In genomic region chr3:30641612-30642251, GRCh38 we compare ENCODE assay signal across 13 cellular contexts. TPM values are rescaled to one million over a fixed set of nuclear protein-coding genes. Genes with fewer than 3 reads are reported as not detected.
DNase-seq lines count a peak whose midpoint lies in the region; ATAC-seq and TF ChIP-seq lines count a peak whose summit lies in the region.
"Had no signal": no experiment of that assay in that cellular context is flagged by ENCODE, and none has a peak within 500 bp of the region (broad histone marks: within the 10 kb centered on the region; RNA-seq: fewer than 3 reads in every experiment).

No MANE protein-coding gene starts in this region.

- peak overlapping the region; percentile 82 to 96 (median 91) for H3K4me2 ChIP-seq in BLaER1 treated with 17β-estradiol and CSF1 and Interleukin-3, amounts not matched to agents 10 nM and 100 nM
- peak overlapping the region; percentile 85 for H3K4me2 ChIP-seq in DOHH2 (ENCODE audit: low read length)

- peak overlapping the region in 7 of 10 experiments; percentile 8 to 54 (median 40); a peak in 11 of 20 replicates for H3K4me3 ChIP-seq in BLaER1 treated with 17β-estradiol and CSF1 and Interleukin-3, amounts not matched to agents 10 nM and 100 nM
- peak overlapping the region; percentile 60 for H3K4me3 ChIP-seq in DOHH2 (ENCODE audit: low read length)
- peak overlapping the region; percentile 19 for H3K4me3 ChIP-seq in naive thymus-derived CD4-positive, alpha-beta T cell (ENCODE audit: low read length)

- H3K27ac Mint-ChIP-seq in activated T-helper 17 cell treated with anti-CD3 and anti-CD28 coated beads, Interleukin-2, amount 50 U/mL, for 72 hours: peak overlapping the region; percentile 98
- H3K27ac Mint-ChIP-seq in naive thymus-derived CD4-positive, alpha-beta T cell: peak overlapping the region; percentile 84 to 98 (median 95)

- peaks cover 85% of the 10 kb centered on the region for H3K36me3 Mint-ChIP-seq in activated T-helper 17 cell treated with anti-CD3 and anti-CD28 coated beads, Interleukin-2, amount 50 U/mL, for 72 hours (ENCODE audit: low read depth)
- H3K36me3 Mint-ChIP-seq in naive thymus-derived CD4-positive, alpha-beta T cell: peaks cover 11 to 38% (median 32%) of the 10 kb centered on the region in 5 donors

- POLR2A ChIA-PET in naive thymus-derived CD4-positive, alpha-beta T cell (lab: Charles Lee): interaction anchor here (0.9 to 33.4 kb wide), 8 partner anchors 12 to 292 kb away, joined by 3 to 853 read pairs (median 15); partner anchors contain the start of gene TGFBR2

- H3F3A ChIP-seq in DOHH2 (ENCODE audit: control insufficient read depth, insufficient read depth): peaks cover 35% of the 10 kb centered on the region

- peak overlapping the region; percentile 84 for H3K4me3 Mint-ChIP-seq in activated T-helper 17 cell treated with anti-CD3 and anti-CD28 coated beads, Interleukin-2, amount 50 U/mL, for 72 hours
- peak overlapping the region; percentile 65 to 89 (median 78) for H3K4me3 Mint-ChIP-seq in naive thymus-derived CD4-positive, alpha-beta T cell

- intact Hi-C loops in naive thymus-derived CD4-positive, alpha-beta T cell (cut with micrococcal nuclease): loop anchor here in 1 of 2 donors (5.0 kb wide), 1 partner anchor 34 kb away; the partner anchor contains the start of gene TGFBR2

- CTCF ChIA-PET in naive thymus-derived CD4-positive, alpha-beta T cell (lab: Charles Lee): interaction anchor here (0.6 to 1.3 kb wide), 3 partner anchors 17 to 24 kb away, joined by 3 to 8 read pairs (median 3); no protein-coding TSS in a partner anchor

- peaks cover 0 to 79% (median 10%) of the 10 kb centered on the region in 11 experiments; a peak in 11 of 22 replicates for H4K20me1 ChIP-seq in BLaER1 treated with 17β-estradiol and CSF1 and Interleukin-3, amounts not matched to agents 10 nM and 100 nM
- 0 out of 2 replicates have a peak, but pooled peaks cover 9% of the 10 kb centered on the region for H4K20me1 ChIP-seq in DOHH2 (ENCODE audit: control insufficient read depth, insufficient read depth, low read depth, low read length)

- ATAC-seq in activated T-helper 17 cell treated with anti-CD3 and anti-CD28 coated beads, Interleukin-2, amount 50 U/mL, for 72 hours (replicated peaks): no peak
- ATAC-seq in naive thymus-derived CD4-positive, alpha-beta T cell: no peak
- no peak for ATAC-seq in GM19395 (IDR thresholded peaks at IDR 0.05; ENCODE audit: unreplicated experiment)
- ATAC-seq: foreskin keratinocyte had no signal

- peak overlapping the region in 10 of 11 experiments; percentile 34 to 80 (median 67); a peak in 18 of 22 replicates for H3K9ac ChIP-seq in BLaER1 treated with 17β-estradiol and CSF1 and Interleukin-3, amounts not matched to agents 10 nM and 100 nM
- H3K9ac ChIP-seq: parathyroid adenoma had no signal

- H3K4me1 ChIP-seq in BLaER1 treated with 17β-estradiol and CSF1 and Interleukin-3, amounts not matched to agents 10 nM and 100 nM: peaks cover 95 to 100% (median 100%) of the 10 kb centered on the region in 10 experiments
- H3K4me1 ChIP-seq in DOHH2 (ENCODE audit: control insufficient read depth, low read length): peaks cover 99% of the 10 kb centered on the region
- peaks cover 96 to 97% of the 10 kb centered on the region in 2 donors for H3K4me1 ChIP-seq in naive thymus-derived CD4-positive, alpha-beta T cell (ENCODE audit: control insufficient read depth in 2 of 2, insufficient read depth in 2 of 2, low read length in 2 of 2)
- H3K4me1 ChIP-seq: parathyroid adenoma had no signal

- peaks cover 55% of the 10 kb centered on the region for H3K79me2 ChIP-seq in DOHH2 (ENCODE audit: control insufficient read depth, low read length)
- H3K79me2 ChIP-seq: parathyroid adenoma had no signal

- no peaks in the 10 kb centered on the region for H3K27me3 Mint-ChIP-seq in activated T-helper 17 cell treated with anti-CD3 and anti-CD28 coated beads, Interleukin-2, amount 50 U/mL, for 72 hours
- H3K27me3 Mint-ChIP-seq in naive thymus-derived CD4-positive, alpha-beta T cell: no peaks in the 10 kb centered on the region

- DNase-seq in naive thymus-derived CD4-positive, alpha-beta T cell: no peak
- DNase-seq in stimulated activated naive CD4-positive, alpha-beta T cell treated with Interleukin-2 at 50 U/mL for 16 hours (lab: John Stamatoyannopoulos, UW): no peak
- no peak for DNase-seq in NCI-H146 treated with DMSO at 0.1 percent for 48 hours (lab: John Stamatoyannopoulos, UW; ENCODE audit: unreplicated experiment)
- DNase-seq in activated CD4-positive, alpha-beta T cell treated with anti-CD3 and anti-CD28 coated beads, Interleukin-2, amount 50 U/mL, for 48 hours: no peak
- DNase-seq: DMS153, foreskin keratinocyte, NCI-H1417 treated with DMSO at 0.1 percent for 48 hours, NCI-H774 had no signal

- peak overlapping the region; percentile 60 to 94 (median 88); a peak in 20 of 22 replicates for H3K27ac ChIP-seq in BLaER1 treated with 17β-estradiol and CSF1 and Interleukin-3, amounts not matched to agents 10 nM and 100 nM
- peak overlapping the region; percentile 87 for H3K27ac ChIP-seq in DOHH2 (ENCODE audit: low read depth, low read length)
- peak overlapping the region; percentile 69 for H3K27ac ChIP-seq in naive thymus-derived CD4-positive, alpha-beta T cell (ENCODE audit: low read depth, low read length)
- H3K27ac ChIP-seq: foreskin keratinocyte, parathyroid adenoma had no signal

- H3K36me3 ChIP-seq in BLaER1 treated with 17β-estradiol and CSF1 and Interleukin-3, amounts not matched to agents 10 nM and 100 nM: peaks cover 20 to 35% (median 27%) of the 10 kb centered on the region in 11 experiments
- peaks cover 15% of the 10 kb centered on the region for H3K36me3 ChIP-seq in DOHH2 (ENCODE audit: control insufficient read depth, low read length)
- H3K36me3 ChIP-seq in naive thymus-derived CD4-positive, alpha-beta T cell (ENCODE audit: control insufficient read depth in 2 of 3, insufficient read depth in 3 of 3, low read length in 3 of 3): peaks cover 0 to 16% (median 8%) of the 10 kb centered on the region in 3 experiments

- H3K9me3 ChIP-seq in BLaER1 treated with 17β-estradiol and CSF1 and Interleukin-3, amounts not matched to agents 10 nM and 100 nM (replicated peaks in 1 of 11): peaks cover 0 to 11% (median 0%) of the 10 kb centered on the region in 11 experiments; a peak in 2 of 22 replicates
- no peaks in the 10 kb centered on the region for H3K9me3 ChIP-seq in DOHH2 (ENCODE audit: control insufficient read depth, insufficient read depth, low read length)
- no peaks in the 10 kb centered on the region for H3K9me3 ChIP-seq in naive thymus-derived CD4-positive, alpha-beta T cell (ENCODE audit: control insufficient read depth in 2 of 3, low read length in 3 of 3)

- no peaks in the 10 kb centered on the region for H3K27me3 ChIP-seq in BLaER1 treated with 17β-estradiol and CSF1 and Interleukin-3, amounts not matched to agents 10 nM and 100 nM
- H3K27me3 ChIP-seq in DOHH2 (ENCODE audit: control insufficient read depth, low read length): no peaks in the 10 kb centered on the region
- H3K27me3 ChIP-seq in naive thymus-derived CD4-positive, alpha-beta T cell (ENCODE audit: control insufficient read depth in 2 of 2, insufficient read depth in 2 of 2, low read length in 2 of 2): no peaks in the 10 kb centered on the region
- H3K27me3 ChIP-seq: foreskin keratinocyte had no signal

- TF ChIP-seq CTCF in DOHH2 (IDR thresholded peaks at IDR 0.05; ENCODE audit: low read depth, low read length, poor library complexity, severe bottlenecking): no peak

- H3K9me2 ChIP-seq in DOHH2 (replicated peaks; ENCODE audit: control insufficient read depth, low read length): no peaks in the 10 kb centered on the region

- H3K4me1 Mint-ChIP-seq in activated T-helper 17 cell treated with anti-CD3 and anti-CD28 coated beads, Interleukin-2, amount 50 U/mL, for 72 hours: peaks cover 67% of the 10 kb centered on the region
- peaks cover 81 to 99% (median 95%) of the 10 kb centered on the region in 7 donors for H3K4me1 Mint-ChIP-seq in naive thymus-derived CD4-positive, alpha-beta T cell

- H3K9me3 Mint-ChIP-seq in activated T-helper 17 cell treated with anti-CD3 and anti-CD28 coated beads, Interleukin-2, amount 50 U/mL, for 72 hours: no peaks in the 10 kb centered on the region
- peaks cover 0 to 2% (median 0%) of the 10 kb centered on the region in 11 donors for H3K9me3 Mint-ChIP-seq in naive thymus-derived CD4-positive, alpha-beta T cell

RNA-seq across cellular contexts. Expression of gene TGFBR2, which starts 35.3 kb away (rescaled TPM):
- 10 to 100 TPM; 51.2 to 63.2 TPM for total RNA-seq in activated T-helper 17 cell treated with anti-CD3 and anti-CD28 coated beads, Interleukin-2, amount 50 U/mL, for 72 hours
- total RNA-seq in naive thymus-derived CD4-positive, alpha-beta T cell: 100 to 1,000 TPM in 4 of 5 experiments, 10 to 100 TPM in 1; 63.0 to 171 (median 155) TPM
- polyA plus RNA-seq in naive thymus-derived CD4-positive, alpha-beta T cell: 100 to 1,000 TPM; 150 to 263 TPM
